In genomic region chr2:112585400-112585799, GRCh38 we compare ENCODE assay signal across 8 cellular contexts. TPM values are rescaled to one million over a fixed set of nuclear protein-coding genes. Genes with fewer than 3 reads are reported as not detected.
A peak's percentile ranks its signal among the peaks of the same experiment; 100 is the strongest.
DNase-seq lines count a peak whose midpoint lies in the region; ATAC-seq and TF ChIP-seq lines count a peak whose summit lies in the region.

No MANE protein-coding gene starts in this region.

- no peaks in the 10 kb centered on the region for H3K27me3 Mint-ChIP-seq in IgD-negative memory B cell
- no peaks in the 10 kb centered on the region for H3K27me3 Mint-ChIP-seq in naive B cell

- no peaks in the 10 kb centered on the region for H3K79me2 ChIP-seq in ACC112 (ENCODE audit: control insufficient read depth, insufficient read depth, low read length, unreplicated experiment)

- H3K36me3 Mint-ChIP-seq in IgD-negative memory B cell (peaks cover 13% of the 10 kb centered on the region), naive B cell (peaks cover 5 to 22% of the 10 kb centered on the region in 2 donors)

- H3K4me3 ChIP-seq in ACC112 (ENCODE audit: low read depth, low read length) (peak overlapping the region; percentile 90), coronary artery (peak overlapping the region; percentile 76)

- H3K4me3 Mint-ChIP-seq in IgD-negative memory B cell (peak overlapping the region; percentile 92 to 97 (median 96)), naive B cell (peak overlapping the region; percentile 91 to 98 (median 96))

- H3K27me3 ChIP-seq in ACC112 (ENCODE audit: insufficient read depth, low read length) = no peaks in the 10 kb centered on the region

- H2AFZ ChIP-seq in ACC112 (ENCODE audit: low read length, unreplicated experiment) = no peak overlapping the region

- H3K36me3 ChIP-seq in ACC112 (ENCODE audit: insufficient read depth, low read length) = no peaks in the 10 kb centered on the region

- no peak for TF ChIP-seq CTCF in coronary artery (IDR thresholded peaks at IDR 0.05)

- H3K27ac Mint-ChIP-seq in IgD-negative memory B cell = peak overlapping the region in 2 of 3 donors; percentile 93 to 96
- peak overlapping the region in 4 of 6 donors; percentile 83 to 99 (median 97) for H3K27ac Mint-ChIP-seq in naive B cell

- DNase-seq in coronary artery (ENCODE audit: low spot score) (no peak), naive B cell (no peak), Kasumi-1 (lab: John Stamatoyannopoulos, UW) (no peak), AG20443 (ENCODE audit: low spot score) (no peak), mucosa of gallbladder (ENCODE audit: low spot score) (no peak)

- H3K9me3 Mint-ChIP-seq in IgD-negative memory B cell (peaks cover 0 to 4% (median 0%) of the 10 kb centered on the region in 3 donors), naive B cell (peaks cover 0 to 5% (median 0%) of the 10 kb centered on the region in 7 donors)

- peaks cover 16% of the 10 kb centered on the region for H3K4me1 ChIP-seq in ACC112 (ENCODE audit: control insufficient read depth, insufficient read depth, low read length, unreplicated experiment)

- ATAC-seq in naive B cell (ENCODE audit: low read depth in 2 of 2) = no peak
- no peak for ATAC-seq in activated CD4-positive, CD25-positive, alpha-beta regulatory T cell treated with anti-CD3 and anti-CD28 coated beads, Interleukin-2, amount 50 U/mL, for 24 hours

- H3K4me1 Mint-ChIP-seq in IgD-negative memory B cell = peaks cover 19 to 23% (median 20%) of the 10 kb centered on the region in 3 donors
- peaks cover 28 to 38% (median 34%) of the 10 kb centered on the region in 3 donors for H3K4me1 Mint-ChIP-seq in naive B cell

- H3K27ac ChIP-seq in ACC112 (ENCODE audit: low read depth, low read length) = peak overlapping the region; percentile 96
- peak overlapping the region in 1 of 2 donors; percentile 98 for H3K27ac ChIP-seq in coronary artery

RNA-seq across cellular contexts. Expression of gene CHCHD5, which starts 1.0 kb away (rescaled TPM):
- polyA plus RNA-seq in IgD-negative memory B cell (39.7 TPM), naive B cell (ENCODE audit: low read depth in 6 of 6) (10 to 100 TPM; 34.0 to 53.0 (median 43.6) TPM)
- 40.3 TPM for total RNA-seq in mucosa of gallbladder

RNA-seq across cellular contexts. Expression of gene POLR1B, which starts 43.1 kb away (rescaled TPM):
- polyA plus RNA-seq in IgD-negative memory B cell (18.5 TPM), naive B cell (ENCODE audit: low read depth in 6 of 6) (10 to 100 TPM; 15.3 to 25.5 (median 17.5) TPM)
- total RNA-seq in mucosa of gallbladder = 13.8 TPM
